ENCODE assay signal across 25 cellular contexts in genomic region chr14:93744876-93745275, GRCh38. TPM values are rescaled to one million over a fixed set of nuclear protein-coding genes. Genes with fewer than 3 reads are reported as not detected.
"Had no signal": no experiment of that assay in that cellular context is flagged by ENCODE, and none has a peak within 500 bp of the region (broad histone marks: within the 10 kb centered on the region; RNA-seq: fewer than 3 reads in every experiment).

No MANE protein-coding gene starts in this region.

- DNase-seq: activated CD4-positive, alpha-beta T cell treated with anti-CD3 and anti-CD28 coated beads, Interleukin-2, amount 10 ng/mL, durations not matched to agents 24 days and 14 days; activated CD8-positive, alpha-beta T cell treated with anti-CD3 and anti-CD28 coated beads for 36 hours; activated gamma-delta T cell treated with Interleukin-2 at 50 U/mL for 16 hours; central memory CD4-positive, alpha-beta T cell; effector memory CD8-positive, alpha-beta T cell; left colon; lower lobe of right lung; naive B cell; stimulated activated CD4-positive, alpha-beta T cell treated with anti-CD3 and anti-CD28 coated beads, Interleukin-2, amount 100 ng/mL, for 24 hours; stimulated activated naive CD8-positive, alpha-beta T cell treated with anti-CD3 and anti-CD28 coated beads, Interleukin-15, amount 100 ng/mL, for 72 hours; testis had no signal

- H3K9me3 Mint-ChIP-seq: activated CD4-positive, alpha-beta T cell treated with anti-CD3 and anti-CD28 coated beads, Interleukin-2, amount 10 ng/mL, durations not matched to agents 24 days and 14 days; activated CD8-positive, alpha-beta T cell treated with anti-CD3 and anti-CD28 coated beads for 36 hours; activated naive CD4-positive, alpha-beta T cell treated with anti-CD3 and anti-CD28 coated beads, Interleukin-2, amount 50 U/mL, for 24 hours; activated T-helper 1 cell treated with anti-CD3 and anti-CD28 coated beads, Interleukin-12 subunit alpha, Interleukin-12 subunit beta, Interleukin-2, Interleukin-4 antibody, amounts not matched to agents 30 ng/mL and 10 ng/mL and 1 ng/mL, durations not matched to agents 14 hours and 24 hours and 36 hours; effector memory CD8-positive, alpha-beta T cell; neural crest cell; stimulated activated naive CD8-positive, alpha-beta T cell treated with anti-CD3 and anti-CD28 coated beads, Interleukin-15, amount 100 ng/mL, for 72 hours; type B pancreatic cell had no signal

- H3K36me3 Mint-ChIP-seq: activated naive CD4-positive, alpha-beta T cell treated with anti-CD3 and anti-CD28 coated beads, Interleukin-2, amount 50 U/mL, for 24 hours; brain; naive B cell; stimulated activated effector memory CD8-positive, alpha-beta T cell treated with anti-CD3 and anti-CD28 coated beads, Interleukin-12 subunit alpha, Interleukin-12 subunit beta, amount 100 ng/mL, for 72 hours; type B pancreatic cell had no signal

- H3K9me3 ChIP-seq: lower lobe of right lung, testis, vagina had no signal

- H3K4me3 ChIP-seq: lower lobe of right lung, testis, vagina had no signal

- H3K4me1 ChIP-seq: lower lobe of right lung, testis, vagina had no signal

- H3K27me3 Mint-ChIP-seq: activated CD4-positive, alpha-beta T cell treated with anti-CD3 and anti-CD28 coated beads, Interleukin-2, amount 10 ng/mL, durations not matched to agents 24 days and 14 days; activated CD8-positive, alpha-beta T cell treated with anti-CD3 and anti-CD28 coated beads for 36 hours; brain had no signal

- H3K27me3 ChIP-seq: testis, vagina had no signal

- H3K27ac ChIP-seq: lower lobe of right lung, testis, vagina, VCaP had no signal

- H3K36me3 ChIP-seq: lower lobe of right lung, vagina had no signal

- ATAC-seq: activated CD4-positive, CD25-positive, alpha-beta regulatory T cell treated with anti-CD3 and anti-CD28 coated beads, Interleukin-2, amount 50 U/mL, for 24 hours; activated CD8-positive, alpha-beta T cell treated with anti-CD3 and anti-CD28 coated beads for 36 hours; effector memory CD8-positive, alpha-beta T cell; esophagus mucosa; left colon; stimulated activated effector memory CD8-positive, alpha-beta T cell treated with anti-CD3 and anti-CD28 coated beads, Interleukin-12 subunit alpha, Interleukin-12 subunit beta, amount 100 ng/mL, for 72 hours; stimulated activated naive CD8-positive, alpha-beta T cell treated with anti-CD3 and anti-CD28 coated beads, Interleukin-15, amount 100 ng/mL, for 72 hours had no signal

- H3K4me3 Mint-ChIP-seq: activated CD4-positive, alpha-beta T cell treated with anti-CD3 and anti-CD28 coated beads, Interleukin-2, amount 10 ng/mL, durations not matched to agents 24 days and 14 days; activated CD8-positive, alpha-beta T cell treated with anti-CD3 and anti-CD28 coated beads for 36 hours; activated naive CD4-positive, alpha-beta T cell treated with anti-CD3 and anti-CD28 coated beads, Interleukin-2, amount 50 U/mL, for 24 hours; activated T-helper 1 cell treated with anti-CD3 and anti-CD28 coated beads, Interleukin-12 subunit alpha, Interleukin-12 subunit beta, Interleukin-2, Interleukin-4 antibody, amounts not matched to agents 30 ng/mL and 10 ng/mL and 1 ng/mL, durations not matched to agents 14 hours and 24 hours and 36 hours; effector memory CD8-positive, alpha-beta T cell; naive B cell; neural crest cell; stimulated activated effector memory CD8-positive, alpha-beta T cell treated with anti-CD3 and anti-CD28 coated beads, Interleukin-12 subunit alpha, Interleukin-12 subunit beta, amount 100 ng/mL, for 72 hours; stimulated activated naive CD8-positive, alpha-beta T cell treated with anti-CD3 and anti-CD28 coated beads, Interleukin-15, amount 100 ng/mL, for 72 hours; type B pancreatic cell had no signal

- H3K4me1 Mint-ChIP-seq: activated CD4-positive, alpha-beta T cell treated with anti-CD3 and anti-CD28 coated beads, Interleukin-2, amount 10 ng/mL, durations not matched to agents 24 days and 14 days; activated naive CD4-positive, alpha-beta T cell treated with anti-CD3 and anti-CD28 coated beads, Interleukin-2, amount 50 U/mL, for 24 hours; naive B cell; stimulated activated effector memory CD8-positive, alpha-beta T cell treated with anti-CD3 and anti-CD28 coated beads, Interleukin-12 subunit alpha, Interleukin-12 subunit beta, amount 100 ng/mL, for 72 hours; stimulated activated naive CD8-positive, alpha-beta T cell treated with anti-CD3 and anti-CD28 coated beads, Interleukin-15, amount 100 ng/mL, for 72 hours had no signal

- H3K27ac Mint-ChIP-seq: activated CD4-positive, alpha-beta T cell treated with anti-CD3 and anti-CD28 coated beads, Interleukin-2, amount 10 ng/mL, durations not matched to agents 24 days and 14 days; activated CD8-positive, alpha-beta T cell treated with anti-CD3 and anti-CD28 coated beads for 36 hours; activated naive CD4-positive, alpha-beta T cell treated with anti-CD3 and anti-CD28 coated beads, Interleukin-2, amount 50 U/mL, for 24 hours; activated T-helper 1 cell treated with anti-CD3 and anti-CD28 coated beads, Interleukin-12 subunit alpha, Interleukin-12 subunit beta, Interleukin-2, Interleukin-4 antibody, amounts not matched to agents 30 ng/mL and 10 ng/mL and 1 ng/mL, durations not matched to agents 14 hours and 24 hours and 36 hours; effector memory CD8-positive, alpha-beta T cell; progenitor cell of endocrine pancreas; stimulated activated effector memory CD8-positive, alpha-beta T cell treated with anti-CD3 and anti-CD28 coated beads, Interleukin-12 subunit alpha, Interleukin-12 subunit beta, amount 100 ng/mL, for 72 hours; stimulated activated naive CD8-positive, alpha-beta T cell treated with anti-CD3 and anti-CD28 coated beads, Interleukin-15, amount 100 ng/mL, for 72 hours; type B pancreatic cell had no signal

RNA-seq across cellular contexts. Expression of gene PRIMA1, which starts 43.4 kb away (rescaled TPM):
- total RNA-seq: activated CD4-positive, alpha-beta T cell treated with anti-CD3 and anti-CD28 coated beads, Interleukin-2, amount 10 ng/mL, durations not matched to agents 24 days and 14 days; activated CD8-positive, alpha-beta T cell treated with anti-CD3 and anti-CD28 coated beads for 36 hours; activated T-helper 1 cell treated with anti-CD3 and anti-CD28 coated beads, Interleukin-12 subunit alpha, Interleukin-12 subunit beta, Interleukin-2, Interleukin-4 antibody, amounts not matched to agents 30 ng/mL and 10 ng/mL and 1 ng/mL, durations not matched to agents 14 hours and 24 hours and 36 hours; dermis microvascular lymphatic vessel endothelial cell; endothelial cell of umbilical vein; T-helper 2 cell treated with Interferon-gamma antibody and Interleukin-4, amounts not matched to agents 100 ng/mL and 5 ng/mL, for 36 hours had no signal
- polyA plus RNA-seq: endothelial cell of umbilical vein had no signal
